In the genomic region with DNA sequence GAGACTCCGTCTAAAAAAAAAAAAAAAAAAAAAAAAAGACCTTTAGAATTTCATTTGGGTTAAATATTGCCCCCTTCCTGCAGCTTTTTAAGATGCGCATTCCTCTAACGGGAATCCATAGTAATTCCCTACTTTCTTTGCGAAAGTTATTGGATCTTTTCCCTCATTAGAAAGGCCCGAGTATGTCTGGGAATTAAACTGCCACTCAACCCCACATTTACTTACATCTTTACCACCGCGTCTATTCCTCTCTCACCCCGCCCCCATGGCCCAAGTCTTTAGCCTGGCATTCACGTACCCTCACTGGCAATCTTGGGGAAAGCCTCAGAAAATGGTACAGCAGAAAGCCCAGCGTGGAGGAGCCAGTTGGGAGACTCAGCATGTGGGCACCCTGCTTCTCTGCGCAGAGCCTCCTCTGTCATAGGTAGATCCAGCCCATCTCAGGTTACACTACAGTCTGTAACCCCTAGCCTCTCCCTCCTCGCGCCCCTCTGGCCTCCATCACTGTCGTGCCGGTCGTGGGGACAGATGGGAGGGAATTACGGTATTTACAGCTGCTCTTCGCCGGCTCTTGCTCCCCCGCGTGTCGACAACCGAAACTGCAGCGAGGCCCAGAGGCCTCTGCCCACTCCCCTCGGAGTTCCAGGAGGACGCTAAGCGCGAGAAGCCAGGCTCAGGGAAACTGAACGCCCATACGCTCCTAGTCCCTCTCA, we compare ENCODE assay signal across 7 cellular contexts. TPM values are rescaled to one million over a fixed set of nuclear protein-coding genes. Genes with fewer than 3 reads are reported as not detected.
DNase-seq lines count a peak whose midpoint lies in the region; ATAC-seq, FAIRE-seq and TF ChIP-seq lines count a peak whose summit lies in the region.

No MANE protein-coding gene starts in this region.

- H3K27me3 ChIP-seq in H1 (replicated peaks in 1 of 4; ENCODE audit: control insufficient read depth in 3 of 4, extremely low read depth in 1 of 4, insufficient read depth in 3 of 4, low read length in 3 of 4) = no peaks in the 10 kb centered on the region

- no peaks in the 10 kb centered on the region for H3K79me2 ChIP-seq in H1 (ENCODE audit: control insufficient read depth in 1 of 2, insufficient read depth in 2 of 2, low read length in 2 of 2)

- H3K79me1 ChIP-seq in H1 (ENCODE audit: low read depth, low read length) = no peaks in the 10 kb centered on the region

- no peak overlapping the region for H3K9ac ChIP-seq in H1 (replicated peaks in 1 of 4; ENCODE audit: extremely low read depth in 1 of 4, low read depth in 3 of 4, low read length in 3 of 4)

- peak; percentile 83 to 89 for TF ChIP-seq RAD21 in H1 (IDR thresholded peaks at IDR 0.05 in 1 of 2, conservative IDR thresholded peaks at IDR 0.05 in 1 of 2; ENCODE audit: low read depth in 2 of 2, low read length in 2 of 2)

- peak overlapping the region; percentile 97 for H2BK120ac ChIP-seq in H1 (replicated peaks; ENCODE audit: low read depth, low read length)

- H3K4me1 ChIP-seq in H1 (replicated peaks in 1 of 4; ENCODE audit: control insufficient read depth in 3 of 4, insufficient read depth in 4 of 4, low read length in 3 of 4) = peaks cover 0 to 8% (median 3%) of the 10 kb centered on the region in 4 experiments; a peak in 5 of 7 replicates

- H2BK15ac ChIP-seq in H1 (ENCODE audit: low read length) = no peak overlapping the region

- H3K56ac ChIP-seq in H1 (replicated peaks; ENCODE audit: insufficient read length, low read depth, low read length) = peak overlapping the region; percentile 67

- WGBS in H1 (ENCODE audit: extremely low coverage in 1 of 2, insufficient coverage in 1 of 2, insufficient read length in 1 of 2, insufficient replicate concordance in 2 of 2, low coverage in 1 of 2, low lambda C conversion rate in 2 of 2, missing lambda C conversion rate in 1 of 2), 2 experiments = 14% methylated on average over 29 of the region's 30 CpGs; no CpG with 5 or more reads in 1 of the 2 experiments

- POLR2A ChIA-PET in H1 (lab: Charles Lee; ENCODE audit: partially characterized antibody) = interaction anchor here (0.7 to 3.0 kb wide), 9 partner anchors 10 to 199 kb away, joined by 3 to 16 read pairs (median 5); partner anchors contain the start of gene PIF1

- peaks cover 23 to 26% of the 10 kb centered on the region in 2 experiments for H3K9me3 ChIP-seq in H1 (ENCODE audit: insufficient read depth in 2 of 2, low read depth in 1 of 2, low read length in 1 of 2)

- peak overlapping the region; percentile 48; the same call in 1 of the 2 replicates for H3K27ac ChIP-seq in H1 (ENCODE audit: low read depth, low read length)

- H2BK12ac ChIP-seq in H1 (ENCODE audit: low read depth, low read length) = 0 out of 2 replicates have a peak overlapping the region, but pooled peaks have one; percentile 46

- H3K4ac ChIP-seq in H1 (replicated peaks; ENCODE audit: insufficient read length, low read depth, low read length) = peak overlapping the region; percentile 82

- CTCF ChIA-PET in H1 (lab: Charles Lee; ENCODE audit: partially characterized antibody) = interaction anchor here (0.6 to 3.1 kb wide), 20 partner anchors 10 to 347 kb away, joined by 3 to 22 read pairs (median 4); no protein-coding TSS in a partner anchor

- H3K4me2 ChIP-seq in H1 (ENCODE audit: insufficient read depth in 1 of 2, low read depth in 2 of 2, low read length in 2 of 2) = peak overlapping the region; percentile 46 to 83

- FAIRE-seq in H1 (lab: Jason Lieb, UNC) = peak; percentile 48

- H4K91ac ChIP-seq in H1 (replicated peaks; ENCODE audit: insufficient read length, low read length) = peak overlapping the region; percentile 96

- ATAC-seq in GM19023 (IDR thresholded peaks at IDR 0.05; ENCODE audit: unreplicated experiment) = peak; percentile 63

- no peak overlapping the region for H3K23ac ChIP-seq in H1 (ENCODE audit: insufficient read length)

- H4K5ac ChIP-seq in H1 (ENCODE audit: insufficient read length, low read depth, low read length) = peak overlapping the region; percentile 59

- DNase-seq in NCI-H2171 (lab: John Stamatoyannopoulos, UW) = peak; percentile 90
- DNase-seq in activated CD8-positive, alpha-beta memory T cell treated with anti-CD3 and anti-CD28 coated beads for 4 hours (ENCODE audit: low read depth in 2 of 2) = peak; percentile 62 to 65
- peak; percentile 93 to 96 for DNase-seq in H1 (ENCODE audit: low read depth in 1 of 2, low spot score in 2 of 2)
- peak; percentile 76 for DNase-seq in medulla oblongata (ENCODE audit: extremely low spot score)
- peak; percentile 63 to 69 (median 66) for DNase-seq in stimulated activated CD4-positive, alpha-beta T cell treated with anti-CD3 and anti-CD28 coated beads, TNF-alpha, amount 100 ng/mL, for 4 hours (ENCODE audit: low read depth in 3 of 3)
- no peak for DNase-seq in GDM1 (lab: John Stamatoyannopoulos, UW)

- H4K20me1 ChIP-seq in H1 (replicated peaks in 1 of 2; ENCODE audit: control insufficient read depth in 1 of 2, insufficient read depth in 2 of 2, low read length in 2 of 2) = no peaks in the 10 kb centered on the region

- peak overlapping the region; percentile 72; the same call in 1 of the 2 replicates for H2BK20ac ChIP-seq in H1 (ENCODE audit: low read length)

- no peak overlapping the region for H4K8ac ChIP-seq in H1 (ENCODE audit: extremely low read depth, insufficient read depth, low read length)

- peak overlapping the region; percentile 64; the same call in 1 of the 2 replicates for H2BK5ac ChIP-seq in H1 (ENCODE audit: low read depth, low read length)

- H3K4me3 ChIP-seq in H1 (ENCODE audit: extremely low read depth in 1 of 4, insufficient read depth in 2 of 4, low read depth in 3 of 4, low read length in 4 of 4) = peak overlapping the region; percentile 22 to 59 (median 42); a peak in 7 of 8 replicates

- TF ChIP-seq EP300 in H1 (IDR thresholded peaks at IDR 0.05; ENCODE audit: borderline replicate concordance in 1 of 2, low read depth in 2 of 2, low read length in 2 of 2) = no peak

- H2AK5ac ChIP-seq in H1 (ENCODE audit: low read depth, low read length) = no peak overlapping the region

- H3K18ac ChIP-seq in H1 (ENCODE audit: extremely low read depth, low read length) = peak overlapping the region; percentile 72; the same call in 1 of the 2 replicates

- H3K36me3 ChIP-seq in H1 (ENCODE audit: control insufficient read depth in 2 of 4, insufficient read depth in 4 of 4, low read length in 3 of 4) = peaks cover 0 to 2% (median 0%) of the 10 kb centered on the region in 4 experiments; a peak in 1 of 8 replicates

- no peak; a peak in 1 of 3 replicates for TF ChIP-seq POLR2A in H1 (IDR thresholded peaks at IDR 0.05; ENCODE audit: control extremely low read depth in 1 of 2, low read depth in 2 of 2, low read length in 2 of 2)

- TF ChIP-seq CTCF in H1 (IDR thresholded peaks at IDR 0.05; ENCODE audit: control extremely low read depth in 1 of 3, insufficient read depth in 1 of 3, low read depth in 1 of 3, low read length in 3 of 3) = peak; percentile 81 to 88 (median 85)

- H3K14ac ChIP-seq in H1 (ENCODE audit: insufficient read length) = no peak overlapping the region

- no peaks in the 10 kb centered on the region for H3K23me2 ChIP-seq in H1 (ENCODE audit: low read depth, low read length)

- peak overlapping the region; percentile 31; the same call in 1 of the 2 replicates for H2AFZ ChIP-seq in H1 (ENCODE audit: low read length)

TF ChIP-seq in H1, 55 proteins besides CTCF, POLR2A, EP300 and RAD21 (continues in another document):
- TF ChIP-seq CHD2 (IDR thresholded peaks at IDR 0.05; ENCODE audit: low read length) (no peak), BRCA1 (IDR thresholded peaks at IDR 0.05; ENCODE audit: low read depth, low read length) (no peak), CHD1 (IDR thresholded peaks at IDR 0.05; ENCODE audit: low read depth, low read length) (no peak), NRF1 (IDR thresholded peaks at IDR 0.05; ENCODE audit: low read depth, low read length) (no peak), BACH1 (IDR thresholded peaks at IDR 0.05; ENCODE audit: low read length) (peak; percentile 81), MAX (IDR thresholded peaks at IDR 0.05) (peak; percentile 70), GTF2F1 (IDR thresholded peaks at IDR 0.05; ENCODE audit: borderline replicate concordance, low read depth, low read length) (no peak), SUZ12 (IDR thresholded peaks at IDR 0.05; ENCODE audit: low read length) (no peak), KDM5A (IDR thresholded peaks at IDR 0.05; ENCODE audit: low read length) (no peak), JUN (IDR thresholded peaks at IDR 0.05; ENCODE audit: low read depth, low read length) (0 out of 2 replicates have a peak, but pooled peaks have one; percentile 5), SP4 (IDR thresholded peaks at IDR 0.05; ENCODE audit: low read length) (no peak), JUND (IDR thresholded peaks at IDR 0.05; ENCODE audit: low read length) (no peak), SP1 (IDR thresholded peaks at IDR 0.05; ENCODE audit: low read depth, low read length) (0 out of 2 replicates have a peak, but pooled peaks have one; percentile 51), SIRT6 (IDR thresholded peaks at IDR 0.05; ENCODE audit: low read length) (no peak), TBP (IDR thresholded peaks at IDR 0.05; ENCODE audit: low read depth, low read length) (peak; percentile 45; the same call in 1 of the 2 replicates), RNF2 (IDR thresholded peaks at IDR 0.05; ENCODE audit: borderline replicate concordance, low read depth, low read length, missing control alignments, poor library complexity, severe bottlenecking) (no peak), MAFK (IDR thresholded peaks at IDR 0.05; ENCODE audit: low read depth, low read length) (peak; percentile 35; the same call in 1 of the 2 replicates), KDM4A (IDR thresholded peaks at IDR 0.05; ENCODE audit: low read depth, low read length, severe bottlenecking) (no peak), RFX5 (IDR thresholded peaks at IDR 0.05; ENCODE audit: borderline replicate concordance, low read depth, low read length) (no peak), SAP30 (IDR thresholded peaks at IDR 0.05; ENCODE audit: insufficient read depth, insufficient replicate concordance, low read length) (no peak)

RNA-seq across cellular contexts. Expression of gene ANKDD1A, which starts 6.4 kb away (rescaled TPM):
- total RNA-seq in H1 (2021; fragmentation: NEBNext Ultra II Directional; extraction: Animal tissue kit (Norgen Biotek cat#: 25700)) = 5.0 and 5.7 TPM in 2 replicates
- polyA plus RNA-seq in H1 (2011; rRNA removed) = 4.1 and 6.8 TPM in 2 replicates
- 5.8 TPM for polyA plus RNA-seq in H1 (2011; cell fraction: cytosol; rRNA removed)
- polyA plus RNA-seq in H1 (2011; cell fraction: nucleus; rRNA removed) = 24.6 TPM
- 3.7 to 5.5 TPM (median 4.6 TPM) in 4 replicates for polyA plus RNA-seq in H1 (2012, experiment 1 of 2)
- polyA plus RNA-seq in H1 (2012, experiment 2 of 2) = 1.8 TPM
- 2.9 TPM for polyA plus RNA-seq in H1 (2013, experiment 1 of 2)
- 3.0 TPM for polyA plus RNA-seq in H1 (2013, experiment 2 of 2)
- polyA minus RNA-seq in H1 (2011; rRNA and poly(A)+ RNA removed) = 7.9 and 11.9 TPM in 2 replicates
- 3.4 TPM for polyA minus RNA-seq in H1 (2011; cell fraction: cytosol; rRNA and poly(A)+ RNA removed)
- polyA minus RNA-seq in H1 (2011; cell fraction: nucleus; rRNA and poly(A)+ RNA removed) = 20.7 TPM
